ENCODE assay signal across 29 cellular contexts in the genomic region with DNA sequence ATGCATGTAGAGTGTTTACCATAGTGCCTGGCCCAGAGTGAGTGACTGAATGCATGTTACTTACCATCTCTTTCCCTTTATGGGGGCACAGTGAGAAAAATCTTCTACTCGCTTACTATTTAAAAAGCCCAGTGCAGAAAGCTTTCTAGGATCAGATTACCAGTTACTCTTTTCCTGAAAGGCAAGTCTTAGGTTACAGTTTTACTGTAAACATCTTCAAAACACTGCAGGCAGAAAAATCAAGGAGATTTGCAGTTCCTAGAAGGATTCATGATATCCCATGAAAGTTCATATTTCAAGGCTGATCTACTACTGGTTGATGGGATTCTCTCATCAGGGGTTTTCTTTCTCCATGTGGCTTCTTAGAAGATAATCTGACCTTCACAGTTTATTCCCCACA. TPM values are rescaled to one million over a fixed set of nuclear protein-coding genes. Genes with fewer than 3 reads are reported as not detected.
DNase-seq lines count a peak whose midpoint lies in the region; ATAC-seq lines count a peak whose summit lies in the region.
"Had no signal": no experiment of that assay in that cellular context is flagged by ENCODE, and none has a peak within 500 bp of the region (broad histone marks: within the 10 kb centered on the region; RNA-seq: fewer than 3 reads in every experiment).

No MANE protein-coding gene starts in this region.

- H3K18ac ChIP-seq in mesenchymal stem cell (ENCODE audit: low read depth in 1 of 2, low read length in 2 of 2), result no peak overlapping the region

- no peak overlapping the region for H3K14ac ChIP-seq in mesenchymal stem cell (ENCODE audit: low read length in 2 of 2)

- no peak for ATAC-seq in GM21447 (IDR thresholded peaks at IDR 0.05; ENCODE audit: unreplicated experiment)
- ATAC-seq: activated CD4-positive, alpha-beta T cell treated with anti-CD3 and anti-CD28 coated beads for 36 hours; activated CD8-positive, alpha-beta T cell treated with anti-CD3 and anti-CD28 coated beads, Interleukin-2, amount 10 ng/mL, durations not matched to agents 7 days and 5 days; activated T-helper 17 cell treated with anti-CD3 and anti-CD28 coated beads, Interleukin-2, amount 50 U/mL, for 72 hours; left colon; stimulated activated naive CD8-positive, alpha-beta T cell treated with anti-CD3 and anti-CD28 coated beads, Interleukin-15, Interleukin-2, amounts not matched to agents 100 U/mL and 50 U/mL, for 24 hours had no signal

- DNase-seq in NCI-H1105 treated with DMSO at 0.1 percent for 48 hours (lab: John Stamatoyannopoulos, UW) (peak; percentile 13), NCI-H1105 (lab: John Stamatoyannopoulos, UW) (no peak), NCI-H128 (lab: John Stamatoyannopoulos, UW; ENCODE audit: unreplicated experiment) (peak; percentile 43), adipocyte (ENCODE audit: low read depth) (peak; percentile 45), mesenchymal stem cell (peak; percentile 24), NCI-H2196 (lab: John Stamatoyannopoulos, UW; ENCODE audit: unreplicated experiment) (no peak), midbrain (lab: John Stamatoyannopoulos, UW) (no peak)
- DNase-seq: activated CD4-positive, alpha-beta T cell treated with anti-CD3 and anti-CD28 coated beads for 36 hours; activated CD8-positive, alpha-beta T cell treated with anti-CD3 and anti-CD28 coated beads, Interleukin-2, amount 10 ng/mL, durations not matched to agents 7 days and 5 days; amygdala; colonic mucosa; effector CD8-positive, alpha-beta T cell; immature natural killer cell; Kasumi-1; left colon; NCI-H1694; NCI-H226; NCI-H748 treated with DMSO at 0.1 percent for 48 hours; Peyer's patch; retina; SHP77; small intestine; stimulated activated naive CD8-positive, alpha-beta T cell treated with anti-CD3 and anti-CD28 coated beads, Interleukin-15, Interleukin-2, amounts not matched to agents 100 U/mL and 50 U/mL, for 24 hours; SW 1271; testis had no signal

- H4K8ac ChIP-seq in mesenchymal stem cell (ENCODE audit: low read length), result no peak overlapping the region

- no peaks in the 10 kb centered on the region for H3K27me3 ChIP-seq in adipocyte (replicated peaks; ENCODE audit: control insufficient read depth, insufficient read depth, low read length)
- peaks cover 0 to 4% of the 10 kb centered on the region in 2 experiments for H3K27me3 ChIP-seq in mesenchymal stem cell (ENCODE audit: control insufficient read depth in 1 of 2, insufficient read depth in 1 of 2, low read length in 2 of 2)
- H3K27me3 ChIP-seq: breast epithelium, colonic mucosa, Peyer's patch, testis had no signal

- no peak overlapping the region for H3K4me3 ChIP-seq in adipocyte (ENCODE audit: low read length)
- H3K4me3 ChIP-seq in mesenchymal stem cell (ENCODE audit: insufficient read depth in 1 of 2, low read depth in 1 of 2, low read length in 2 of 2), result no peak overlapping the region
- H3K4me3 ChIP-seq: breast epithelium, colonic mucosa, Peyer's patch, testis had no signal

- 12% methylated on average over 1 of the region's 1 CpG for WGBS in mesenchymal stem cell

- no peak overlapping the region for H2BK5ac ChIP-seq in mesenchymal stem cell (ENCODE audit: low read depth, low read length, poor library complexity, severe bottlenecking)

- no peak overlapping the region for H3K4me2 ChIP-seq in mesenchymal stem cell (ENCODE audit: low read length, poor library complexity, severe bottlenecking)

- H3K23ac ChIP-seq in mesenchymal stem cell (ENCODE audit: low read length in 2 of 2), result no peak overlapping the region

- H3K36me3 ChIP-seq in adipocyte (ENCODE audit: control insufficient read depth, insufficient read depth, low read length, severe bottlenecking) (no peaks in the 10 kb centered on the region), mesenchymal stem cell (ENCODE audit: control insufficient read depth in 1 of 2, insufficient read depth in 2 of 2, low read depth in 1 of 2, low read length in 2 of 2) (no peaks in the 10 kb centered on the region)
- H3K36me3 ChIP-seq: breast epithelium, colonic mucosa, Peyer's patch had no signal

- H4K91ac ChIP-seq in mesenchymal stem cell (ENCODE audit: low read length), result no peak overlapping the region

- H2BK15ac ChIP-seq in mesenchymal stem cell (ENCODE audit: low read depth, poor library complexity, severe bottlenecking), result no peak overlapping the region

- no peak overlapping the region for H3K4ac ChIP-seq in mesenchymal stem cell (ENCODE audit: low read depth in 1 of 2, low read length in 2 of 2)

- H2AK5ac ChIP-seq in mesenchymal stem cell (ENCODE audit: low read length, severe bottlenecking), result no peak overlapping the region

- H3K9ac ChIP-seq in adipocyte (ENCODE audit: low read length), result no peak overlapping the region
- no peak overlapping the region for H3K9ac ChIP-seq in mesenchymal stem cell (ENCODE audit: low read length)
- H3K9ac ChIP-seq: parathyroid adenoma had no signal

- H2BK12ac ChIP-seq in mesenchymal stem cell (ENCODE audit: low read length in 2 of 2), result no peak overlapping the region

- H2BK120ac ChIP-seq in mesenchymal stem cell (ENCODE audit: low read depth, low read length), result no peak overlapping the region

- H3K4me1 ChIP-seq in adipocyte (ENCODE audit: control insufficient read depth, insufficient read depth, low read length) (peaks cover 9% of the 10 kb centered on the region), mesenchymal stem cell (ENCODE audit: control insufficient read depth, insufficient read depth, low read depth, low read length) (no peaks in the 10 kb centered on the region)
- H3K4me1 ChIP-seq: breast epithelium, colonic mucosa, parathyroid adenoma, Peyer's patch, testis had no signal

- H3K27ac ChIP-seq in mesenchymal stem cell (ENCODE audit: low read length, poor library complexity, severe bottlenecking), result no peak overlapping the region
- H3K27ac ChIP-seq: breast epithelium, colonic mucosa, parathyroid adenoma, Peyer's patch, testis had no signal

- H3K79me1 ChIP-seq in mesenchymal stem cell (replicated peaks; ENCODE audit: low read length, poor library complexity, severe bottlenecking), result no peaks in the 10 kb centered on the region

- no peak overlapping the region for H2AFZ ChIP-seq in mesenchymal stem cell (ENCODE audit: low read depth, low read length)
- H2AFZ ChIP-seq: parathyroid adenoma had no signal

- H3K9me3 ChIP-seq in adipocyte (ENCODE audit: control insufficient read depth, low read length) (peaks cover 4% of the 10 kb centered on the region), mesenchymal stem cell (ENCODE audit: control insufficient read depth, low read length) (no peaks in the 10 kb centered on the region)
- H3K9me3 ChIP-seq: breast epithelium, colonic mucosa, Peyer's patch, testis had no signal

RNA-seq across cellular contexts. Expression of a gene that starts 29.3 kb away (rescaled TPM):
- 10.1 TPM for polyA plus RNA-seq in mesenchymal stem cell (2013, experiment 1 of 2)
- polyA plus RNA-seq in mesenchymal stem cell (2013, experiment 2 of 2), result 11.0 TPM

Comparison
In these comparisons a context has a peak if more than half of its experiments do, and no peak if none do; other contexts are left out.
1. DNase-seq: peak in NCI-H1105 treated with DMSO at 0.1 percent for 48 hours (single experiment), NCI-H128 (single experiment), adipocyte (single experiment) and mesenchymal stem cell (single experiment); none in NCI-H1105 (single experiment), NCI-H2196 (single experiment) and midbrain (single experiment).